In the genomic region with DNA sequence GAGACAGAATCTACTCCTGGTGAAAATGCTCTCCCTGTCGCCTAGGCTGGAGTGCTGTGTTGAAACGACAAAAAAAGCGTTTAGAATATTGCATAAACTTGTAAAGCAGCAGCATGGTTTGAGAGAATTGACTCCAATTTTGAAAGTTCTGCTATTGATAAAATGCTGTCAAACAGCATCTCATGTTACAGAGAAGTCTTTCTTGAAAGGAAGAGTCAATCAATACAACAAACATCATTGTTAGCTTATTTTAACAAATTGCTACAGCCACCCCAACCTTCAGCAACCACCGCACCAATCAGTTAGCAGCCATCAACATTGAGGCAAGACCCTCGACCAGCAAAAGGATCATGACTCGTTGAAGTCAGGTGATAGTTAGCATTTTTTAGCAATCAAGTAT, we compare ENCODE assay signal across 21 cellular contexts.
"Had no signal": no experiment of that assay in that cellular context is flagged by ENCODE, and none has a peak within 500 bp of the region (broad histone marks: within the 10 kb centered on the region; RNA-seq: fewer than 3 reads in every experiment).

No MANE protein-coding gene starts in this region.

- H3K9me3 ChIP-seq: colonic mucosa, esophagus squamous epithelium, gastrocnemius medialis, heart right ventricle, left lung, lower lobe of right lung, mucosa of descending colon had no signal

- H3K36me3 ChIP-seq: colonic mucosa, esophagus squamous epithelium, gastrocnemius medialis, heart right ventricle, left lung, lower lobe of right lung had no signal

- H3K27me3 ChIP-seq: colonic mucosa, esophagus squamous epithelium, gastrocnemius medialis, heart right ventricle, left lung had no signal

- DNase-seq: colonic mucosa; cortex of kidney; effector CD8-positive, alpha-beta T cell; effector memory CD8-positive, alpha-beta T cell; endodermal cell; erythroblast; esophagus squamous epithelium; foreskin fibroblast; foreskin melanocyte; gastrocnemius medialis; glutamatergic neuron; head of caudate nucleus; heart right ventricle; hippocampal formation; left cardiac atrium; left lung; left ventricle myocardium superior; lower lobe of right lung; mesenchymal stem cell; mucosa of descending colon had no signal

- H3K27ac ChIP-seq: colonic mucosa, epithelial cell of prostate, esophagus squamous epithelium, gastrocnemius medialis, left lung, lower lobe of right lung had no signal

- H3K4me3 ChIP-seq: colonic mucosa, esophagus squamous epithelium, gastrocnemius medialis, heart right ventricle, left lung, lower lobe of right lung, mucosa of descending colon had no signal

- H3K4me1 ChIP-seq: colonic mucosa had no signal
